In the genomic region with DNA sequence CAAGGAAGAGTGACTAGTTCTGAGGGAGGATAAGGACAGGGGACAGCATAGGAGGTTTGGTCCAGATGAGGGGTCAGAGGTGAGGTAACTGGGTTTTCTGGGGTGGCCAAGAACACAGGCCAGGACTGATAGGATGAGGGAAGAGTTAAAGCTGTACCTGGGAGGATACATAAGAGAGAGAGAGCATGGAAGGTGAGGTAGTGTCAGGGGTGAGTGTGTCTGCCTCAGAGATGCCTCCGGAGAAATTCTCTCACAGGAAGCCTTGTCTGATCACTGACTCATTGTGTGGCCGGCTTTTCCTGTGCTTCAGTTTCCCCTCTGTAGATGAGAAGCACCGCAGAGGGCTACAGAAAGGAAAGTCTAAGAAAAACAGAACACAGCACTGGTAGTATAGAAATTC, we compare ENCODE assay signal across 8 cellular contexts. TPM values are rescaled to one million over a fixed set of nuclear protein-coding genes. Genes with fewer than 3 reads are reported as not detected.
DNase-seq lines count a peak whose midpoint lies in the region; ATAC-seq and TF ChIP-seq lines count a peak whose summit lies in the region.

No MANE protein-coding gene starts in this region.

- peaks cover 0 to 9% (median 0%) of the 10 kb centered on the region in 4 donors for H3K4me1 ChIP-seq in transverse colon
- no peaks in the 10 kb centered on the region for H3K4me1 ChIP-seq in HAP-1

- 62% methylated on average over 3 of the region's 3 CpGs; no CpG with 5 or more reads in 1 of the 2 donors for WGBS in transverse colon (ENCODE audit: low coverage in 1 of 2), 2 donors

- H3K9me3 Mint-ChIP-seq in memory B cell: no peaks in the 10 kb centered on the region

- in situ Hi-C loops in transverse colon (cut with MboI; ENCODE audit: low pct_ligation_motif_present in 1 of 4, low pct_unique_long_range_greater_than_20kb in 1 of 4, low sequenced_read_pairs in 3 of 4) (no loop called here), HAP-1 (cut with MboI; ENCODE audit: low sequenced_read_pairs) (no loop called here)

- DNase-seq in AG20443 (ENCODE audit: low spot score): peak; percentile 35
- peak; percentile 18 to 54 for DNase-seq in NOMO-1 (lab: John Stamatoyannopoulos, UW; ENCODE audit: unreplicated experiment in 2 of 2)
- peak; percentile 57 for DNase-seq in activated T-helper 1 cell treated with Interleukin-2 at 50 U/mL for 16 hours (ENCODE audit: low read depth)
- DNase-seq in memory B cell (ENCODE audit: low spot score in 2 of 2): no peak
- peak; percentile 32 for DNase-seq in transverse colon
- DNase-seq in DMS 273 (lab: John Stamatoyannopoulos, UW; ENCODE audit: unreplicated experiment): no peak
- no peak for DNase-seq in HAP-1 (ENCODE audit: low spot score in 2 of 2)

- no peaks in the 10 kb centered on the region for H3K27me3 ChIP-seq in transverse colon
- H3K27me3 ChIP-seq in HAP-1 (ENCODE audit: low read depth): peaks cover 3% of the 10 kb centered on the region; the same call in 1 of the 2 replicates

- intact Hi-C loops in transverse colon (cut with DNase I; ENCODE audit: low total_unique reads): no loop called here

- H3K36me3 Mint-ChIP-seq in memory B cell: no peaks in the 10 kb centered on the region

- no peak for TF ChIP-seq EP300 in transverse colon (IDR thresholded peaks at IDR 0.05; ENCODE audit: low read depth)

- peak; percentile 64 for ATAC-seq in GM21526 (IDR thresholded peaks at IDR 0.05; ENCODE audit: low FRiP score, unreplicated experiment)
- peak; percentile 55 for ATAC-seq in memory B cell (ENCODE audit: low read depth)

- H3K9me3 ChIP-seq in transverse colon (no peaks in the 10 kb centered on the region), HAP-1 (no peaks in the 10 kb centered on the region)

- peaks cover 18% of the 10 kb centered on the region for H3K4me1 Mint-ChIP-seq in memory B cell

- H3K36me3 ChIP-seq in transverse colon (no peaks in the 10 kb centered on the region), HAP-1 (replicated peaks) (no peaks in the 10 kb centered on the region)

- H3K4me3 Mint-ChIP-seq in memory B cell: peak overlapping the region; percentile 18

- peak overlapping the region; percentile 76 for H3K27ac Mint-ChIP-seq in memory B cell

- no peaks in the 10 kb centered on the region for H3K27me3 Mint-ChIP-seq in memory B cell

- TF ChIP-seq POLR2A in transverse colon (IDR thresholded peaks at IDR 0.05): no peak

- peak overlapping the region in 3 of 4 donors; percentile 38 to 54 (median 43) for H3K27ac ChIP-seq in transverse colon

- no peak for TF ChIP-seq CTCF in transverse colon (IDR thresholded peaks at IDR 0.05)

- no peak overlapping the region for H3K4me3 ChIP-seq in transverse colon
- no peak overlapping the region for H3K4me3 ChIP-seq in HAP-1

RNA-seq across cellular contexts. Expression of a gene that starts 40.2 kb away (rescaled TPM):
- total RNA-seq in transverse colon: 1 to 10 TPM in 1 of 4 donors, under 1 TPM in 1, not detected in 2; 0.68 to 2.2 TPM

Comparison
In these comparisons a context has a peak if more than half of its experiments do, and no peak if none do; other contexts are left out.
1. DNase-seq: peak in AG20443 (single experiment), NOMO-1 (2 of 2), activated T-helper 1 cell treated with Interleukin-2 at 50 U/mL for 16 hours (single experiment) and transverse colon (single experiment); none in memory B cell (0 of 2), DMS 273 (single experiment) and HAP-1 (0 of 2).